1 cellular context compared by ENCODE assay signal in genomic region chr9:127742435-127743088, GRCh38.
A peak's percentile ranks its signal among the peaks of the same experiment; 100 is the strongest.
TF ChIP-seq lines count a peak whose summit lies in the region.

No MANE protein-coding gene starts in this region.

TF ChIP-seq in K562, 482 proteins besides CTCF, POLR2A, EP300 and RAD21 (continues in another document):
- TF ChIP-seq CHD1 (IDR thresholded peaks at IDR 0.05; ENCODE audit: low read length) (no peak), SNIP1 (IDR thresholded peaks at IDR 0.05; ENCODE audit: low read depth) (no peak), ZBTB9 (CRISPR knock-in tag; IDR thresholded peaks at IDR 0.05) (no peak), ZNF224 (CRISPR knock-in tag; IDR thresholded peaks at IDR 0.05) (no peak), MTA2 (IDR thresholded peaks at IDR 0.05; ENCODE audit: low read depth) (no peak), U2AF2 (optimal IDR thresholded peaks at IDR 0.05; ENCODE audit: low read depth, low read length) (no peak), ELF1 (tag; IDR thresholded peaks at IDR 0.05) (no peak), NR2C1 (IDR thresholded peaks at IDR 0.05) (no peak), NR2C1 (tag; IDR thresholded peaks at IDR 0.05) (no peak), SETDB1 (IDR thresholded peaks at IDR 0.05; ENCODE audit: low read length) (no peak), ELK3 (CRISPR knock-in tag; IDR thresholded peaks at IDR 0.05) (no peak), SRSF1 (IDR thresholded peaks at IDR 0.05; ENCODE audit: low read depth, low read length) (no peak), ADNP (tag; IDR thresholded peaks at IDR 0.05) (no peak), SMARCA5 (IDR thresholded peaks at IDR 0.05) (peak; percentile 77; the same call in 1 of the 2 replicates), ZNF436 (CRISPR knock-in tag; IDR thresholded peaks at IDR 0.05) (no peak), IFI16 (CRISPR knock-in tag; IDR thresholded peaks at IDR 0.05) (no peak), PKNOX1 (IDR thresholded peaks at IDR 0.05) (peak; percentile 97), ZNF263 (CRISPR knock-in tag; IDR thresholded peaks at IDR 0.05; ENCODE audit: borderline replicate concordance) (peak; percentile 59; the same call in 1 of the 2 replicates), MGA (IDR thresholded peaks at IDR 0.05) (no peak), PRMT5 (CRISPR knock-in tag; IDR thresholded peaks at IDR 0.05) (no peak), STAT5B (CRISPR knock-in tag; IDR thresholded peaks at IDR 0.05) (no peak), RBM25 (IDR thresholded peaks at IDR 0.05; ENCODE audit: low read depth, low read length, severe bottlenecking) (peak; percentile 18), CBX2 (IDR thresholded peaks at IDR 0.05; ENCODE audit: insufficient read depth, low read length, poor library complexity, severe bottlenecking) (no peak), PTTG1 (tag; IDR thresholded peaks at IDR 0.05; ENCODE audit: low read depth) (no peak), SPI1 (IDR thresholded peaks at IDR 0.05; ENCODE audit: borderline replicate concordance, low read depth, low read length) (no peak), ZNF785 (CRISPR knock-in tag; IDR thresholded peaks at IDR 0.05) (no peak), CTBP1 (IDR thresholded peaks at IDR 0.05; ENCODE audit: borderline replicate concordance) (peak; percentile 92), GTF2E2 (tag; IDR thresholded peaks at IDR 0.05) (no peak), TFAM (CRISPR knock-in tag; conservative IDR thresholded peaks at IDR 0.05) (no peak)
- TF ChIP-seq, protein P1, sequence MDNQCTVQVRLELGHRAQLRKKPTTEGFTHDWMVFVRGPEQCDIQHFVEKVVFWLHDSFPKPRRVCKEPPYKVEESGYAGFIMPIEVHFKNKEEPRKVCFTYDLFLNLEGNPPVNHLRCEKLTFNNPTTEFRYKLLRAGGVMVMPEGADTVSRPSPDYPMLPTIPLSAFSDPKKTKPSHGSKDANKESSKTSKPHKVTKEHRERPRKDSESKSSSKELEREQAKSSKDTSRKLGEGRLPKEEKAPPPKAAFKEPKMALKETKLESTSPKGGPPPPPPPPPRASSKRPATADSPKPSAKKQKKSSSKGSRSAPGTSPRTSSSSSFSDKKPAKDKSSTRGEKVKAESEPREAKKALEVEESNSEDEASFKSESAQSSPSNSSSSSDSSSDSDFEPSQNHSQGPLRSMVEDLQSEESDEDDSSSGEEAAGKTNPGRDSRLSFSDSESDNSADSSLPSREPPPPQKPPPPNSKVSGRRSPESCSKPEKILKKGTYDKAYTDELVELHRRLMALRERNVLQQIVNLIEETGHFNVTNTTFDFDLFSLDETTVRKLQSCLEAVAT (IDR thresholded peaks at IDR 0.05) = no peak
- TF ChIP-seq, protein P2, sequence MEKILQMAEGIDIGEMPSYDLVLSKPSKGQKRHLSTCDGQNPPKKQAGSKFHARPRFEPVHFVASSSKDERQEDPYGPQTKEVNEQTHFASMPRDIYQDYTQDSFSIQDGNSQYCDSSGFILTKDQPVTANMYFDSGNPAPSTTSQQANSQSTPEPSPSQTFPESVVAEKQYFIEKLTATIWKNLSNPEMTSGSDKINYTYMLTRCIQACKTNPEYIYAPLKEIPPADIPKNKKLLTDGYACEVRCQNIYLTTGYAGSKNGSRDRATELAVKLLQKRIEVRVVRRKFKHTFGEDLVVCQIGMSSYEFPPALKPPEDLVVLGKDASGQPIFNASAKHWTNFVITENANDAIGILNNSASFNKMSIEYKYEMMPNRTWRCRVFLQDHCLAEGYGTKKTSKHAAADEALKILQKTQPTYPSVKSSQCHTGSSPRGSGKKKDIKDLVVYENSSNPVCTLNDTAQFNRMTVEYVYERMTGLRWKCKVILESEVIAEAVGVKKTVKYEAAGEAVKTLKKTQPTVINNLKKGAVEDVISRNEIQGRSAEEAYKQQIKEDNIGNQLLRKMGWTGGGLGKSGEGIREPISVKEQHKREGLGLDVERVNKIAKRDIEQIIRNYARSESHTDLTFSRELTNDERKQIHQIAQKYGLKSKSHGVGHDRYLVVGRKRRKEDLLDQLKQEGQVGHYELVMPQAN (IDR thresholded peaks at IDR 0.05; ENCODE audit: borderline replicate concordance) = peak; percentile 53
- TF ChIP-seq, protein P3, sequence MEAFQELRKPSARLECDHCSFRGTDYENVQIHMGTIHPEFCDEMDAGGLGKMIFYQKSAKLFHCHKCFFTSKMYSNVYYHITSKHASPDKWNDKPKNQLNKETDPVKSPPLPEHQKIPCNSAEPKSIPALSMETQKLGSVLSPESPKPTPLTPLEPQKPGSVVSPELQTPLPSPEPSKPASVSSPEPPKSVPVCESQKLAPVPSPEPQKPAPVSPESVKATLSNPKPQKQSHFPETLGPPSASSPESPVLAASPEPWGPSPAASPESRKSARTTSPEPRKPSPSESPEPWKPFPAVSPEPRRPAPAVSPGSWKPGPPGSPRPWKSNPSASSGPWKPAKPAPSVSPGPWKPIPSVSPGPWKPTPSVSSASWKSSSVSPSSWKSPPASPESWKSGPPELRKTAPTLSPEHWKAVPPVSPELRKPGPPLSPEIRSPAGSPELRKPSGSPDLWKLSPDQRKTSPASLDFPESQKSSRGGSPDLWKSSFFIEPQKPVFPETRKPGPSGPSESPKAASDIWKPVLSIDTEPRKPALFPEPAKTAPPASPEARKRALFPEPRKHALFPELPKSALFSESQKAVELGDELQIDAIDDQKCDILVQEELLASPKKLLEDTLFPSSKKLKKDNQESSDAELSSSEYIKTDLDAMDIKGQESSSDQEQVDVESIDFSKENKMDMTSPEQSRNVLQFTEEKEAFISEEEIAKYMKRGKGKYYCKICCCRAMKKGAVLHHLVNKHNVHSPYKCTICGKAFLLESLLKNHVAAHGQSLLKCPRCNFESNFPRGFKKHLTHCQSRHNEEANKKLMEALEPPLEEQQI (IDR thresholded peaks at IDR 0.05) = no peak
- TF ChIP-seq, protein P4, sequence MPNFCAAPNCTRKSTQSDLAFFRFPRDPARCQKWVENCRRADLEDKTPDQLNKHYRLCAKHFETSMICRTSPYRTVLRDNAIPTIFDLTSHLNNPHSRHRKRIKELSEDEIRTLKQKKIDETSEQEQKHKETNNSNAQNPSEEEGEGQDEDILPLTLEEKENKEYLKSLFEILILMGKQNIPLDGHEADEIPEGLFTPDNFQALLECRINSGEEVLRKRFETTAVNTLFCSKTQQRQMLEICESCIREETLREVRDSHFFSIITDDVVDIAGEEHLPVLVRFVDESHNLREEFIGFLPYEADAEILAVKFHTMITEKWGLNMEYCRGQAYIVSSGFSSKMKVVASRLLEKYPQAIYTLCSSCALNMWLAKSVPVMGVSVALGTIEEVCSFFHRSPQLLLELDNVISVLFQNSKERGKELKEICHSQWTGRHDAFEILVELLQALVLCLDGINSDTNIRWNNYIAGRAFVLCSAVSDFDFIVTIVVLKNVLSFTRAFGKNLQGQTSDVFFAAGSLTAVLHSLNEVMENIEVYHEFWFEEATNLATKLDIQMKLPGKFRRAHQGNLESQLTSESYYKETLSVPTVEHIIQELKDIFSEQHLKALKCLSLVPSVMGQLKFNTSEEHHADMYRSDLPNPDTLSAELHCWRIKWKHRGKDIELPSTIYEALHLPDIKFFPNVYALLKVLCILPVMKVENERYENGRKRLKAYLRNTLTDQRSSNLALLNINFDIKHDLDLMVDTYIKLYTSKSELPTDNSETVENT (CRISPR knock-in tag; IDR thresholded peaks at IDR 0.05) = no peak
- TF ChIP-seq, protein P5, sequence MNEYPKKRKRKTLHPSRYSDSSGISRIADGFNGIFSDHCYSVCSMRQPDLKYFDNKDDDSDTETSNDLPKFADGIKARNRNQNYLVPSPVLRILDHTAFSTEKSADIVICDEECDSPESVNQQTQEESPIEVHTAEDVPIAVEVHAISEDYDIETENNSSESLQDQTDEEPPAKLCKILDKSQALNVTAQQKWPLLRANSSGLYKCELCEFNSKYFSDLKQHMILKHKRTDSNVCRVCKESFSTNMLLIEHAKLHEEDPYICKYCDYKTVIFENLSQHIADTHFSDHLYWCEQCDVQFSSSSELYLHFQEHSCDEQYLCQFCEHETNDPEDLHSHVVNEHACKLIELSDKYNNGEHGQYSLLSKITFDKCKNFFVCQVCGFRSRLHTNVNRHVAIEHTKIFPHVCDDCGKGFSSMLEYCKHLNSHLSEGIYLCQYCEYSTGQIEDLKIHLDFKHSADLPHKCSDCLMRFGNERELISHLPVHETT (CRISPR knock-in tag; conservative IDR thresholded peaks at IDR 0.05 in 1 of 2, IDR thresholded peaks at IDR 0.05 in 1 of 2) = no peak
